In the genomic region with DNA sequence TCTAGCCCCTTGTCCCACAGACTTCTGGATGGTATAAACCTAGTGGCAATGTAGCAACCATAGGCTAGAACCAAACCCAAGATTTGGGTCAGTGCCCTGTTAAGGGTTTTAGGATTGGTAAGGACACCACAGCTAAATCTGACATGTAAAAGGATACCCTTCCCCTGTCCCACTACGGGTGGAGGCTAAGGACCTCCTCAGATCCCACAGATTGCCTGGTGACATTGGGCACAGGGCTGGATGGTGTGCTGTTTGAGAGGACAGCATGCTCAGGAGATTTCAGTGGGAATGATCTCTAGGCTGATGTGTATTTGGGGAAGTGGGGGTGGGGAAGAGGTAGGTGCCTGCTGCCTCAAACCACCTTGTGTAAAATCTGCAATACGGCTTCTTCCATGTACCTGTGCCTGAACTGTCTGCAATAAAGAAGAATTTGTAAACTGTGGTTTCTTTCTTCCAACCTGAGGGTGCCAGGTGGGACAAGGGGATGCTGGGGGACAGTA, we compare ENCODE assay signal across 8 cellular contexts. TPM values are rescaled to one million over a fixed set of nuclear protein-coding genes. Genes with fewer than 3 reads are reported as not detected.
A peak's percentile ranks its signal among the peaks of the same experiment; 100 is the strongest.
DNase-seq lines count a peak whose midpoint lies in the region; ATAC-seq and TF ChIP-seq lines count a peak whose summit lies in the region.

No MANE protein-coding gene starts in this region.

- no peak for TF ChIP-seq POLR2A in esophagus muscularis mucosa (IDR thresholded peaks at IDR 0.05; ENCODE audit: low read depth)

- H3K4me3 ChIP-seq in GM23248, result peak overlapping the region; percentile 78; the same call in 1 of the 2 replicates
- peak overlapping the region; percentile 97; the same call in 1 of the 2 replicates for H3K4me3 ChIP-seq in SJCRH30
- H3K4me3 ChIP-seq in esophagus muscularis mucosa, result peak overlapping the region; percentile 87 to 100 (median 96)
- H3K4me3 ChIP-seq in retinal pigment epithelial cell (ENCODE audit: low read length), result peak overlapping the region; percentile 92

- 25 to 33% methylated on average over 2 of the region's 2 CpGs for WGBS in GM23248 (ENCODE audit: low coverage in 1 of 2, low lambda C conversion rate in 2 of 2, missing lambda C conversion rate in 2 of 2), 2 experiments
- WGBS in esophagus muscularis mucosa, result 75% methylated on average over 2 of the region's 2 CpGs

- H3K79me2 ChIP-seq in GM23248 (ENCODE audit: insufficient read depth), result peaks cover 60% of the 10 kb centered on the region

- H3K4me1 ChIP-seq in GM23248 (ENCODE audit: insufficient read depth) (peaks cover 9% of the 10 kb centered on the region), SJCRH30 (no peaks in the 10 kb centered on the region), esophagus muscularis mucosa (peaks cover 26 to 49% (median 36%) of the 10 kb centered on the region in 4 donors)

- no peak for DNase-seq in GM23248
- no peak for DNase-seq in SJCRH30
- DNase-seq in esophagus muscularis mucosa (ENCODE audit: extremely low spot score), result no peak
- no peak for DNase-seq in retinal pigment epithelial cell (ENCODE audit: low read depth)
- no peak for DNase-seq in medulla oblongata (ENCODE audit: extremely low spot score)
- DNase-seq in anterior cingulate cortex (lab: John Stamatoyannopoulos, UW), result no peak
- no peak for DNase-seq in NCI-H2107 treated with DMSO at 0.1 percent for 48 hours (lab: John Stamatoyannopoulos, UW; ENCODE audit: unreplicated experiment)

- intact Hi-C loops in esophagus muscularis mucosa (cut with DNase I), result loop anchor here (5.0 kb wide), 1 partner anchor 55 kb away; no protein-coding TSS in a partner anchor

- no peaks in the 10 kb centered on the region for H3K9me2 ChIP-seq in GM23248 (ENCODE audit: insufficient read depth)

- ATAC-seq in HG03571 (IDR thresholded peaks at IDR 0.05; ENCODE audit: unreplicated experiment), result no peak

- H2AFZ ChIP-seq in GM23248, result 0 out of 2 replicates have a peak overlapping the region, but pooled peaks have one; percentile 74

- H3K27me3 ChIP-seq in GM23248 (replicated peaks; ENCODE audit: insufficient read depth) (no peaks in the 10 kb centered on the region), SJCRH30 (no peaks in the 10 kb centered on the region), esophagus muscularis mucosa (no peaks in the 10 kb centered on the region)

- H3K9me3 ChIP-seq in GM23248 (ENCODE audit: low read depth), result no peaks in the 10 kb centered on the region
- no peaks in the 10 kb centered on the region for H3K9me3 ChIP-seq in SJCRH30 (replicated peaks)
- no peaks in the 10 kb centered on the region for H3K9me3 ChIP-seq in esophagus muscularis mucosa

- no peak for TF ChIP-seq EP300 in esophagus muscularis mucosa (IDR thresholded peaks at IDR 0.05)

- H3K36me3 ChIP-seq in GM23248 (ENCODE audit: low read depth) (peaks cover 22% of the 10 kb centered on the region; the same call in 1 of the 2 replicates), SJCRH30 (peaks cover 4% of the 10 kb centered on the region), esophagus muscularis mucosa (peaks cover 27 to 69% (median 61%) of the 10 kb centered on the region in 4 donors)

- in situ Hi-C loops in GM23248 (cut with MboI), result no loop called here

- peaks cover 25% of the 10 kb centered on the region for H3F3A ChIP-seq in GM23248 (ENCODE audit: insufficient read depth)

- H3K4me2 ChIP-seq in GM23248 (ENCODE audit: unreplicated experiment), result no peak overlapping the region

- H4K20me1 ChIP-seq in GM23248 (ENCODE audit: insufficient read depth), result no peaks in the 10 kb centered on the region

- TF ChIP-seq CTCF in esophagus muscularis mucosa (IDR thresholded peaks at IDR 0.05) (no peak), retinal pigment epithelial cell (conservative IDR thresholded peaks at IDR 0.05; ENCODE audit: low read depth, low read length) (no peak)

- peak overlapping the region; percentile 95 for H3K9ac ChIP-seq in GM23248

- H3K27ac ChIP-seq in GM23248, result peak overlapping the region; percentile 71
- no peak overlapping the region for H3K27ac ChIP-seq in SJCRH30
- peak overlapping the region; percentile 83 to 91 (median 88) for H3K27ac ChIP-seq in esophagus muscularis mucosa (replicated peaks in 1 of 4)

RNA-seq across cellular contexts. Expression of a gene that starts 0.7 kb away (rescaled TPM):
- total RNA-seq in GM23248 (2014; rRNA removed; shearing (Covaris generic)), result 37.7 and 48.5 TPM in 2 replicates
- 39.9 and 41.3 TPM in 2 replicates for polyA plus RNA-seq in GM23248 (2016; fragmentation: Nextera tagmentation; extraction: Ambion mirVana)
- total RNA-seq in SJCRH30 (2014; rRNA removed; shearing (Covaris generic)), result 40.9 and 43.5 TPM in 2 replicates
- 10 to 100 TPM; 49.9 to 70.9 (median 52.0) TPM for total RNA-seq in esophagus muscularis mucosa

RNA-seq across cellular contexts. Expression of a gene that starts 12.5 kb away (rescaled TPM):
- total RNA-seq in GM23248 (2014; rRNA removed; shearing (Covaris generic)), result not detected in 2 replicates
- not detected in 2 replicates for polyA plus RNA-seq in GM23248 (2016; fragmentation: Nextera tagmentation; extraction: Ambion mirVana)
- total RNA-seq in SJCRH30 (2014; rRNA removed; shearing (Covaris generic)), result not detected in 2 replicates
- 1 to 10 TPM in 1 of 4 donors, under 1 TPM in 1, not detected in 2; 0.99 to 1.7 TPM for total RNA-seq in esophagus muscularis mucosa

RNA-seq across cellular contexts. Expression of a gene that starts 20.9 kb away (rescaled TPM):
- total RNA-seq in GM23248 (2014; rRNA removed; shearing (Covaris generic)), result 8.1 and 11.5 TPM in 2 replicates
- polyA plus RNA-seq in GM23248 (2016; fragmentation: Nextera tagmentation; extraction: Ambion mirVana), result 22.7 and 23.6 TPM in 2 replicates
- total RNA-seq in SJCRH30 (2014; rRNA removed; shearing (Covaris generic)), result 5.6 and 6.1 TPM in 2 replicates
- 10 to 100 TPM; 16.1 to 35.4 (median 26.4) TPM for total RNA-seq in esophagus muscularis mucosa

RNA-seq across cellular contexts. Expression of a gene that starts 24.7 kb away (rescaled TPM):
- 53.4 and 59.4 TPM in 2 replicates for total RNA-seq in GM23248 (2014; rRNA removed; shearing (Covaris generic))
- 54.0 and 63.1 TPM in 2 replicates for polyA plus RNA-seq in GM23248 (2016; fragmentation: Nextera tagmentation; extraction: Ambion mirVana)
- 15.4 and 18.8 TPM in 2 replicates for total RNA-seq in SJCRH30 (2014; rRNA removed; shearing (Covaris generic))
- 10 to 100 TPM; 30.3 to 50.7 (median 33.2) TPM for total RNA-seq in esophagus muscularis mucosa

RNA-seq across cellular contexts. Expression of a gene that starts 25.4 kb away (rescaled TPM):
- total RNA-seq in GM23248 (2014; rRNA removed; shearing (Covaris generic)), result 52.9 and 119 TPM in 2 replicates
- polyA plus RNA-seq in GM23248 (2016; fragmentation: Nextera tagmentation; extraction: Ambion mirVana), result 268 and 280 TPM in 2 replicates
- total RNA-seq in SJCRH30 (2014; rRNA removed; shearing (Covaris generic)), result 164 and 177 TPM in 2 replicates
- 100 to 1,000 TPM; 101 to 246 (median 174) TPM for total RNA-seq in esophagus muscularis mucosa
